ENCODE assay signal across 17 cellular contexts in genomic region chr13:110127986-110128511, GRCh38.
DNase-seq lines count a peak whose midpoint lies in the region; ATAC-seq, FAIRE-seq and TF ChIP-seq lines count a peak whose summit lies in the region.
"Had no signal": no experiment of that assay in that cellular context is flagged by ENCODE, and none has a peak within 500 bp of the region (broad histone marks: within the 10 kb centered on the region; RNA-seq: fewer than 3 reads in every experiment).

No MANE protein-coding gene starts in this region.

- H3K27me3 ChIP-seq in GM12878 (replicated peaks in 1 of 2; ENCODE audit: control insufficient read depth in 2 of 2, insufficient read depth in 2 of 2, low read length in 1 of 2): no peaks in the 10 kb centered on the region
- no peaks in the 10 kb centered on the region for H3K27me3 ChIP-seq in muscle layer of duodenum (ENCODE audit: low read depth, low read length)
- peaks cover 18% of the 10 kb centered on the region for H3K27me3 ChIP-seq in suprapubic skin
- H3K27me3 ChIP-seq: pancreas, tibial nerve had no signal

- SMC1A ChIA-PET in GM12878 (lab: Charles Lee; ENCODE audit: uncharacterized antibody, unreplicated experiment): interaction anchor here (0.6 to 1.1 kb wide), 5 partner anchors 8 to 1143 kb away, joined by 3 to 5 read pairs (median 4); no protein-coding TSS in a partner anchor

- CTCF ChIA-PET in GM12878 (lab: Yijun Ruan, JAX): interaction anchor here (0.7 to 3.1 kb wide), 6 partner anchors 9 to 815 kb away, joined by 3 to 17 read pairs (median 4); no protein-coding TSS in a partner anchor

- TF ChIP-seq RAD21 in GM12878 (IDR thresholded peaks at IDR 0.05; ENCODE audit: insufficient read depth, low read depth, low read length): no peak

- TF ChIP-seq EP300 in GM12878 (IDR thresholded peaks at IDR 0.05; ENCODE audit: borderline replicate concordance in 1 of 2, control insufficient read depth in 1 of 2, low read depth in 2 of 2, low read length in 2 of 2) (no peak), suprapubic skin (IDR thresholded peaks at IDR 0.05) (no peak)

- H4K20me1 ChIP-seq in GM12878 (ENCODE audit: control insufficient read depth, insufficient read depth): no peaks in the 10 kb centered on the region

- no peaks in the 10 kb centered on the region for H3K4me1 ChIP-seq in GM12878 (ENCODE audit: control insufficient read depth, insufficient read depth, low read length)
- H3K4me1 ChIP-seq in muscle layer of duodenum (ENCODE audit: control insufficient read depth in 1 of 2, insufficient read depth in 2 of 2, low read length in 2 of 2): peaks cover 0 to 17% of the 10 kb centered on the region in 2 donors
- H3K4me1 ChIP-seq in suprapubic skin: peaks cover 16% of the 10 kb centered on the region

- no peak overlapping the region for H3K27ac Mint-ChIP-seq in activated T-cell treated with anti-CD3 and anti-CD28 coated beads, Interleukin-2, amount 50 U/mL, for 24 hours
- H3K27ac Mint-ChIP-seq: activated T-helper 1 cell treated with anti-CD3 and anti-CD28 coated beads, Interleukin-12 subunit alpha, Interleukin-12 subunit beta, Interleukin-2, Interleukin-4 antibody, amounts not matched to agents 30 ng/mL and 10 ng/mL and 1 ng/mL, durations not matched to agents 14 hours and 24 hours and 36 hours; CD4-positive, alpha-beta T cell; IgD-negative memory B cell had no signal

- in situ Hi-C loops in GM12878 (cut with MboI): loop anchor here (5.0 kb wide), 1 partner anchor 966 kb away; no protein-coding TSS in a partner anchor

- TF ChIP-seq CTCF in AG10803 (conservative IDR thresholded peaks at IDR 0.05; ENCODE audit: low read length): no peak
- TF ChIP-seq CTCF in GM12878 (IDR thresholded peaks at IDR 0.05 in 2 of 3, conservative IDR thresholded peaks at IDR 0.05 in 1 of 3; ENCODE audit: control insufficient read depth in 2 of 3, extremely low read depth in 1 of 3, insufficient read depth in 1 of 3, low read depth in 3 of 3, low read length in 3 of 3): no peak
- TF ChIP-seq CTCF in suprapubic skin (IDR thresholded peaks at IDR 0.05): no peak

- H3K9me3 Mint-ChIP-seq in activated T-cell treated with anti-CD3 and anti-CD28 coated beads, Interleukin-2, amount 50 U/mL, for 24 hours: no peaks in the 10 kb centered on the region
- H3K9me3 Mint-ChIP-seq: activated T-helper 1 cell treated with anti-CD3 and anti-CD28 coated beads, Interleukin-12 subunit alpha, Interleukin-12 subunit beta, Interleukin-2, Interleukin-4 antibody, amounts not matched to agents 30 ng/mL and 10 ng/mL and 1 ng/mL, durations not matched to agents 14 hours and 24 hours and 36 hours; CD4-positive, alpha-beta T cell had no signal

- FAIRE-seq in H54 (lab: Jason Lieb, UNC) (peak; percentile 80), GM12878 (lab: Jason Lieb, UNC) (no peak)
- FAIRE-seq: G401.6, GM18507, pancreas had no signal

- H3K27ac ChIP-seq in GM12878 (ENCODE audit: control insufficient read depth, insufficient read depth) (peak overlapping the region; percentile 50; the same call in 1 of the 2 replicates), muscle layer of duodenum (ENCODE audit: low read length) (peak overlapping the region; percentile 85), suprapubic skin (no peak overlapping the region)
- H3K27ac ChIP-seq: pancreas, tibial nerve had no signal

- ATAC-seq in GM12878: peak; percentile 58
- ATAC-seq: pancreas had no signal

- H3K4me3 ChIP-seq in AG10803 (ENCODE audit: low read length) (no peak overlapping the region), GM12878 (no peak overlapping the region), muscle layer of duodenum (ENCODE audit: low read depth in 1 of 2, low read length in 2 of 2) (no peak overlapping the region), suprapubic skin (no peak overlapping the region)
- H3K4me3 ChIP-seq: pancreas, tibial nerve had no signal

- RAD21 ChIA-PET in GM12878 (lab: Charles Lee; ENCODE audit: unreplicated experiment): interaction anchor here (2.6 kb wide), 1 partner anchor 9 kb away, joined by 24 read pairs; no protein-coding TSS in a partner anchor

- POLR2A ChIA-PET in GM12878 (lab: Charles Lee): interaction anchor here (0.6 to 1.3 kb wide), 2 partner anchors 9 to 1754 kb away, joined by 5 to 9 read pairs; no protein-coding TSS in a partner anchor

- no peak overlapping the region for H3K9ac ChIP-seq in GM12878 (ENCODE audit: control insufficient read depth, insufficient read depth, low read length)

- H3K27me3 Mint-ChIP-seq in activated T-cell treated with anti-CD3 and anti-CD28 coated beads, Interleukin-2, amount 50 U/mL, for 24 hours: peaks cover 53% of the 10 kb centered on the region

- TSS peak; percentile 53 for BruUV-seq in GM12878 (replicated peaks; lab: Mats Ljungman, UMichigan)

- intact Hi-C loops in GM12878 (cut with micrococcal nuclease; ENCODE audit: unreplicated experiment): loop anchor here (10.0 kb wide), 1 partner anchor 587 kb away; the partner anchor contains the start of gene ING1

- no peaks in the 10 kb centered on the region for H3K79me2 ChIP-seq in GM12878 (ENCODE audit: control insufficient read depth, insufficient read depth, low read length)

- H3K4me3 Mint-ChIP-seq in activated T-cell treated with anti-CD3 and anti-CD28 coated beads, Interleukin-2, amount 50 U/mL, for 24 hours: no peak overlapping the region
- H3K4me3 Mint-ChIP-seq: activated T-helper 1 cell treated with anti-CD3 and anti-CD28 coated beads, Interleukin-12 subunit alpha, Interleukin-12 subunit beta, Interleukin-2, Interleukin-4 antibody, amounts not matched to agents 30 ng/mL and 10 ng/mL and 1 ng/mL, durations not matched to agents 14 hours and 24 hours and 36 hours; CD4-positive, alpha-beta T cell; IgD-negative memory B cell had no signal

- TF ChIP-seq POLR2A in H54 (IDR thresholded peaks at IDR 0.05; ENCODE audit: low read depth, low read length) (no peak), GM12878 (IDR thresholded peaks at IDR 0.05; ENCODE audit: low read depth, low read length) (no peak), suprapubic skin (IDR thresholded peaks at IDR 0.05) (no peak)

- no peaks in the 10 kb centered on the region for H3K36me3 Mint-ChIP-seq in activated T-cell treated with anti-CD3 and anti-CD28 coated beads, Interleukin-2, amount 50 U/mL, for 24 hours (ENCODE audit: low read depth)
- H3K36me3 Mint-ChIP-seq: IgD-negative memory B cell had no signal

- peak overlapping the region; percentile 33 for H2AFZ ChIP-seq in GM12878 (ENCODE audit: control insufficient read depth, low read depth, low read length)

- H3K36me3 ChIP-seq in GM12878 (ENCODE audit: control insufficient read depth in 2 of 2, insufficient read depth in 2 of 2, low read length in 1 of 2) (no peaks in the 10 kb centered on the region), muscle layer of duodenum (ENCODE audit: control insufficient read depth in 1 of 2, insufficient read depth in 2 of 2, low read length in 2 of 2) (no peaks in the 10 kb centered on the region), suprapubic skin (no peaks in the 10 kb centered on the region)
- H3K36me3 ChIP-seq: pancreas, tibial nerve had no signal

- no peaks in the 10 kb centered on the region; the same call in 2 of the 3 replicates for H3K9me3 ChIP-seq in GM12878 (replicated peaks; ENCODE audit: control insufficient read depth, insufficient read depth, low read length)
- no peaks in the 10 kb centered on the region for H3K9me3 ChIP-seq in muscle layer of duodenum (ENCODE audit: control insufficient read depth in 1 of 2, low read length in 2 of 2)
- H3K9me3 ChIP-seq in suprapubic skin: no peaks in the 10 kb centered on the region
- H3K9me3 ChIP-seq: pancreas, tibial nerve had no signal

- H3K4me2 ChIP-seq in GM12878 (ENCODE audit: control insufficient read depth, insufficient read depth): peak overlapping the region; percentile 50

- DNase-seq in AG10803 (ENCODE audit: low read depth): peak; percentile 60
- no peak for DNase-seq in H54 (ENCODE audit: insufficient read length, low spot score)
- DNase-seq in GM12878 (ENCODE audit: low read depth, low spot score): no peak
- no peak for DNase-seq in activated T-cell treated with anti-CD3 and anti-CD28 coated beads, Interleukin-2, amount 50 U/mL, for 24 hours
- DNase-seq in HUDEP-2 (lab: John Stamatoyannopoulos, UW; ENCODE audit: unreplicated experiment in 76 of 76): no peak
- no peak for DNase-seq in suprapubic skin (ENCODE audit: low spot score in 2 of 2)
- DNase-seq in SKM-1 (lab: John Stamatoyannopoulos, UW; ENCODE audit: unreplicated experiment): no peak
- DNase-seq: anterior cingulate cortex; CD4-positive, alpha-beta T cell; NCI-H524 treated with DMSO at 0.1 percent for 48 hours; pancreas had no signal

- H3K4me1 Mint-ChIP-seq in activated T-cell treated with anti-CD3 and anti-CD28 coated beads, Interleukin-2, amount 50 U/mL, for 24 hours (ENCODE audit: low read depth): no peaks in the 10 kb centered on the region

- WGBS in GM12878 (ENCODE audit: insufficient coverage, insufficient replicate concordance, low lambda C conversion rate, missing lambda C conversion rate): 17% methylated on average over 6 of the region's 6 CpGs
- 66% methylated on average over 6 of the region's 6 CpGs for WGBS in suprapubic skin

TF ChIP-seq in GM12878, 131 proteins besides CTCF, POLR2A, EP300 and RAD21 (continues in another document):
- TF ChIP-seq MEF2B (IDR thresholded peaks at IDR 0.05; ENCODE audit: partially characterized antibody, poor library complexity, severe bottlenecking) (no peak), RELA (IDR thresholded peaks at IDR 0.05; ENCODE audit: borderline replicate concordance, partially characterized antibody) (peak; percentile 69), IRF3 (IDR thresholded peaks at IDR 0.05) (no peak), HDGF (IDR thresholded peaks at IDR 0.05) (no peak), KDM1A (IDR thresholded peaks at IDR 0.05; ENCODE audit: borderline replicate concordance) (no peak), NR2F1 (conservative IDR thresholded peaks at IDR 0.05) (no peak), PML (IDR thresholded peaks at IDR 0.05; ENCODE audit: low read length) (no peak; the same call in 1 of the 2 replicates)
